ENCODE assay signal across 18 cellular contexts in genomic region chr12:56107242-56107641, GRCh38. TPM values are rescaled to one million over a fixed set of nuclear protein-coding genes. Genes with fewer than 3 reads are reported as not detected.
A peak's percentile ranks its signal among the peaks of the same experiment; 100 is the strongest.
DNase-seq lines count a peak whose midpoint lies in the region; ATAC-seq and TF ChIP-seq lines count a peak whose summit lies in the region.
"Had no signal": no experiment of that assay in that cellular context is flagged by ENCODE, and none has a peak within 500 bp of the region (broad histone marks: within the 10 kb centered on the region; RNA-seq: fewer than 3 reads in every experiment).

No MANE protein-coding gene starts in this region.

- H3K9ac ChIP-seq in IMR-90 (ENCODE audit: low read depth, low read length) (0 out of 2 replicates have a peak overlapping the region, but pooled peaks have one; percentile 21), skeletal muscle satellite cell (ENCODE audit: low read depth, low read length) (peak overlapping the region; percentile 97)

- H4K8ac ChIP-seq in IMR-90 (ENCODE audit: low read depth in 2 of 2, low read length in 2 of 2), result no peak overlapping the region

- no peak overlapping the region for H2AFZ ChIP-seq in IMR-90 (replicated peaks; ENCODE audit: low read length, poor library complexity)

- H2BK120ac ChIP-seq in IMR-90 (ENCODE audit: low read depth, low read length), result no peak overlapping the region

- H3K27ac ChIP-seq in IMR-90 (ENCODE audit: insufficient read depth, low read length), result no peak overlapping the region
- H3K27ac ChIP-seq: neutrophil, SJCRH30 had no signal

- H2BK5ac ChIP-seq in IMR-90 (ENCODE audit: low read depth, low read length, poor library complexity, severe bottlenecking), result no peak overlapping the region

- H4K20me1 ChIP-seq in IMR-90 (ENCODE audit: insufficient read depth, low read length), result peaks cover 12% of the 10 kb centered on the region

- H3K4me3 ChIP-seq in IMR-90 (ENCODE audit: insufficient read depth, low read depth, low read length) (no peak overlapping the region), skeletal muscle satellite cell (ENCODE audit: low read length) (no peak overlapping the region)
- H3K4me3 ChIP-seq: breast epithelium, SJCRH30 had no signal

- H3K36me3 ChIP-seq in IMR-90 (ENCODE audit: control insufficient read depth, insufficient read depth, low read length) (peaks cover 38% of the 10 kb centered on the region), skeletal muscle satellite cell (ENCODE audit: insufficient read depth, low read length) (peaks cover 49% of the 10 kb centered on the region)

- H4K5ac ChIP-seq in IMR-90 (ENCODE audit: low read depth, low read length), result no peak overlapping the region

- H3K23ac ChIP-seq in IMR-90 (ENCODE audit: low read depth, low read length), result no peak overlapping the region

- H3K9me3 ChIP-seq in IMR-90 (ENCODE audit: control insufficient read depth, insufficient read depth, low read length) (no peaks in the 10 kb centered on the region), skeletal muscle satellite cell (replicated peaks; ENCODE audit: low read length) (no peaks in the 10 kb centered on the region)
- H3K9me3 ChIP-seq: breast epithelium, neutrophil, SJCRH30 had no signal

- TF ChIP-seq RAD21 in IMR-90 (IDR thresholded peaks at IDR 0.05; ENCODE audit: low read length), result no peak

- H3K27ac Mint-ChIP-seq in activated naive CD4-positive, alpha-beta T cell treated with anti-CD3 and anti-CD28 coated beads, Interleukin-2, amount 10 ng/mL, durations not matched to agents 7 days and 5 days, result no peak overlapping the region
- H3K27ac Mint-ChIP-seq in activated naive CD8-positive, alpha-beta T cell treated with anti-CD3 and anti-CD28 coated beads, Interleukin-2, amount 10 ng/mL, durations not matched to agents 7 days and 5 days, result peak overlapping the region; percentile 64

- dilution Hi-C loops in IMR-90 (cut with HindIII; ENCODE audit: low sequenced_read_pairs, unreplicated experiment), result no loop called here

- no peak for DNase-seq in activated naive CD4-positive, alpha-beta T cell treated with anti-CD3 and anti-CD28 coated beads, Interleukin-2, amount 10 ng/mL, durations not matched to agents 7 days and 5 days
- no peak for DNase-seq in activated naive CD4-positive, alpha-beta T cell (lab: John Stamatoyannopoulos, UW)
- DNase-seq in IMR-90 (no peak), NCI-H146 (lab: John Stamatoyannopoulos, UW) (no peak)
- no peak for DNase-seq in activated naive CD8-positive, alpha-beta T cell treated with anti-CD3 and anti-CD28 coated beads, Interleukin-2, amount 10 ng/mL, durations not matched to agents 7 days and 5 days
- DNase-seq: activated CD4-positive, alpha-beta T cell treated with anti-CD3 and anti-CD28 coated beads for 48 hours; activated gamma-delta T cell treated with Interleukin-2 at 50 U/mL for 16 hours; GDM1; head of caudate nucleus; NCI-H1930; NCI-H524 treated with DMSO at 0.1 percent for 48 hours; SJCRH30; T-helper 9 cell had no signal

- no peak overlapping the region for H2BK20ac ChIP-seq in IMR-90 (ENCODE audit: low read depth, low read length)

- CTCF ChIA-PET in activated naive CD4-positive, alpha-beta T cell treated with anti-CD3 and anti-CD28 coated beads, Interleukin-2, amount 10 ng/mL, durations not matched to agents 7 days and 5 days (lab: Charles Lee), result interaction anchor here (1.2 to 1.7 kb wide), 4 partner anchors 11 to 368 kb away, joined by 3 to 8 read pairs (median 5); partner anchors contain the start of gene ZC3H10
- CTCF ChIA-PET in IMR-90 (lab: Yijun Ruan, JAX), result interaction anchor here (0.6 kb wide), 1 partner anchor 544 kb away, joined by 3 read pairs; no protein-coding TSS in a partner anchor

- no peaks in the 10 kb centered on the region for H3K9me1 ChIP-seq in IMR-90 (ENCODE audit: insufficient read depth, low read length)

- H2BK15ac ChIP-seq in IMR-90 (ENCODE audit: low read depth, low read length), result no peak overlapping the region

- POLR2A ChIA-PET in IMR-90 (lab: Charles Lee; ENCODE audit: unreplicated experiment), result no interaction called here
- POLR2A ChIA-PET in activated naive CD8-positive, alpha-beta T cell treated with anti-CD3 and anti-CD28 coated beads, Interleukin-2, amount 10 ng/mL, durations not matched to agents 7 days and 5 days (lab: Charles Lee), result interaction anchor here (1.5 to 3.1 kb wide), 2 partner anchors 10 to 12 kb away, joined by 3 to 21 read pairs; partner anchors contain the start of genes RPL41 and ZC3H10

- peaks cover 45% of the 10 kb centered on the region for H3K4me1 Mint-ChIP-seq in activated naive CD4-positive, alpha-beta T cell treated with anti-CD3 and anti-CD28 coated beads, Interleukin-2, amount 10 ng/mL, durations not matched to agents 7 days and 5 days
- H3K4me1 Mint-ChIP-seq in activated naive CD8-positive, alpha-beta T cell treated with anti-CD3 and anti-CD28 coated beads, Interleukin-2, amount 10 ng/mL, durations not matched to agents 7 days and 5 days, result peaks cover 42% of the 10 kb centered on the region

- no peak overlapping the region for H3K4me2 ChIP-seq in IMR-90 (ENCODE audit: low read depth, low read length)
- no peak overlapping the region for H3K4me2 ChIP-seq in skeletal muscle satellite cell (ENCODE audit: low read length)

- intact Hi-C loops in IMR-90 (cut with micrococcal nuclease), result loop anchor here (5.0 to 10.0 kb wide), 2 partner anchors 112 to 290 kb away; partner anchors contain the start of genes ORMDL2, SARNP and SUOX

- no peaks in the 10 kb centered on the region for H3K9me3 Mint-ChIP-seq in activated naive CD4-positive, alpha-beta T cell treated with anti-CD3 and anti-CD28 coated beads, Interleukin-2, amount 10 ng/mL, durations not matched to agents 7 days and 5 days
- no peaks in the 10 kb centered on the region for H3K9me3 Mint-ChIP-seq in activated naive CD8-positive, alpha-beta T cell treated with anti-CD3 and anti-CD28 coated beads, Interleukin-2, amount 10 ng/mL, durations not matched to agents 7 days and 5 days

- H3K79me1 ChIP-seq in IMR-90 (ENCODE audit: low read depth in 1 of 2, low read length in 2 of 2), result peaks cover 18 to 30% of the 10 kb centered on the region in 2 experiments; a peak in 3 of 4 replicates

- TF ChIP-seq POLR2A in IMR-90 (IDR thresholded peaks at IDR 0.05; ENCODE audit: low read depth, low read length), result no peak

- peaks cover 6% of the 10 kb centered on the region for H3K27me3 Mint-ChIP-seq in activated naive CD4-positive, alpha-beta T cell treated with anti-CD3 and anti-CD28 coated beads, Interleukin-2, amount 10 ng/mL, durations not matched to agents 7 days and 5 days
- no peaks in the 10 kb centered on the region for H3K27me3 Mint-ChIP-seq in activated naive CD8-positive, alpha-beta T cell treated with anti-CD3 and anti-CD28 coated beads, Interleukin-2, amount 10 ng/mL, durations not matched to agents 7 days and 5 days

- H4K91ac ChIP-seq in IMR-90 (ENCODE audit: insufficient read depth, low read depth, low read length), result no peak overlapping the region

- TF ChIP-seq CTCF in IMR-90 (conservative IDR thresholded peaks at IDR 0.05; ENCODE audit: low read depth, low read length), result no peak

- no TSS peak for BruUV-seq in IMR-90 (replicated peaks; lab: Mats Ljungman, UMichigan)

- no peak overlapping the region for H3K14ac ChIP-seq in IMR-90 (replicated peaks; ENCODE audit: low read depth, low read length)

- no peaks in the 10 kb centered on the region for H3K27me3 ChIP-seq in IMR-90 (ENCODE audit: control insufficient read depth, insufficient read depth, low read length)
- no peaks in the 10 kb centered on the region for H3K27me3 ChIP-seq in skeletal muscle satellite cell (ENCODE audit: control insufficient read depth, insufficient read depth, low read length)
- H3K27me3 ChIP-seq: breast epithelium, neutrophil, SJCRH30 had no signal

- in situ Hi-C loops in IMR-90 (cut with MboI; ENCODE audit: low sequenced_read_pairs), result no loop called here

- no peak overlapping the region for H3K56ac ChIP-seq in IMR-90 (ENCODE audit: extremely low read depth, insufficient read depth, low read length)

- 80% methylated on average over 1 of the region's 3 CpGs; no CpG with 5 or more reads in 1 of the 2 experiments for WGBS in IMR-90 (ENCODE audit: extremely low coverage in 2 of 2, insufficient read length in 1 of 2), 2 experiments

- H3K36me3 Mint-ChIP-seq in activated naive CD4-positive, alpha-beta T cell treated with anti-CD3 and anti-CD28 coated beads, Interleukin-2, amount 10 ng/mL, durations not matched to agents 7 days and 5 days, result peaks cover 61% of the 10 kb centered on the region
- peaks cover 36% of the 10 kb centered on the region for H3K36me3 Mint-ChIP-seq in activated naive CD8-positive, alpha-beta T cell treated with anti-CD3 and anti-CD28 coated beads, Interleukin-2, amount 10 ng/mL, durations not matched to agents 7 days and 5 days

- no peak overlapping the region for H2AK5ac ChIP-seq in IMR-90 (ENCODE audit: low read depth, low read length)

- H3K4me1 ChIP-seq in IMR-90 (ENCODE audit: control insufficient read depth, insufficient read depth, low read length) (peaks cover 5% of the 10 kb centered on the region; the same call in 1 of the 2 replicates), skeletal muscle satellite cell (ENCODE audit: control insufficient read depth, insufficient read depth, low read length) (peaks cover 21% of the 10 kb centered on the region)

- H3K18ac ChIP-seq in IMR-90 (ENCODE audit: low read depth, low read length), result no peak overlapping the region

- H3K4ac ChIP-seq in IMR-90 (ENCODE audit: low read depth, low read length), result no peak overlapping the region

- H3K4me3 Mint-ChIP-seq in activated naive CD4-positive, alpha-beta T cell treated with anti-CD3 and anti-CD28 coated beads, Interleukin-2, amount 10 ng/mL, durations not matched to agents 7 days and 5 days, result peak overlapping the region; percentile 25
- peak overlapping the region; percentile 35 for H3K4me3 Mint-ChIP-seq in activated naive CD8-positive, alpha-beta T cell treated with anti-CD3 and anti-CD28 coated beads, Interleukin-2, amount 10 ng/mL, durations not matched to agents 7 days and 5 days

- no peak overlapping the region for H2AK9ac ChIP-seq in IMR-90 (replicated peaks; ENCODE audit: low read depth, low read length, poor library complexity)

- no peak for ATAC-seq in IMR-90 (ENCODE audit: low read depth)
- no peak for ATAC-seq in activated naive CD8-positive, alpha-beta T cell treated with anti-CD3 and anti-CD28 coated beads, Interleukin-2, amount 10 ng/mL, durations not matched to agents 7 days and 5 days (ENCODE audit: low read depth)
- ATAC-seq in HG02884 (IDR thresholded peaks at IDR 0.05; ENCODE audit: unreplicated experiment), result no peak
- no peak for ATAC-seq in HG02938 (IDR thresholded peaks at IDR 0.05; ENCODE audit: unreplicated experiment)

RNA-seq across cellular contexts. Expression of gene PA2G4, which starts 2.9 kb away (rescaled TPM):
- total RNA-seq in IMR-90 (2012; rRNA removed), result 198 and 251 TPM in 2 replicates
- 158 and 166 TPM in 2 replicates for polyA plus RNA-seq in IMR-90 (2012; rRNA removed)
- polyA plus RNA-seq in IMR-90 (2012; cell fraction: cytosol; rRNA removed), result 62.7 and 83.2 TPM in 2 replicates
- 31.0 and 112 TPM in 2 replicates for polyA plus RNA-seq in IMR-90 (2012; cell fraction: nucleus; rRNA removed; ENCODE audit: low replicate concordance)
- total RNA-seq in activated naive CD8-positive, alpha-beta T cell treated with anti-CD3 and anti-CD28 coated beads, Interleukin-2, amount 10 ng/mL, durations not matched to agents 7 days and 5 days, result 100 to 1,000 TPM; 226 to 227 TPM
- total RNA-seq in skeletal muscle satellite cell (2012; rRNA removed), result 214 and 220 TPM in 2 replicates

RNA-seq across cellular contexts. Expression of gene RPL41, which starts 9.2 kb away (rescaled TPM):
- 1,119 and 1,341 TPM in 2 replicates for total RNA-seq in IMR-90 (2012; rRNA removed)
- 8,623 and 9,394 TPM in 2 replicates for polyA plus RNA-seq in IMR-90 (2012; rRNA removed)
- 2,295 and 6,760 TPM in 2 replicates for polyA plus RNA-seq in IMR-90 (2012; cell fraction: cytosol; rRNA removed)
- 409 and 2,237 TPM in 2 replicates for polyA plus RNA-seq in IMR-90 (2012; cell fraction: nucleus; rRNA removed; ENCODE audit: low replicate concordance)
- total RNA-seq in activated naive CD8-positive, alpha-beta T cell treated with anti-CD3 and anti-CD28 coated beads, Interleukin-2, amount 10 ng/mL, durations not matched to agents 7 days and 5 days, result 1,000 to 10,000 TPM; 4,462 to 4,551 TPM
- 2,116 and 2,859 TPM in 2 replicates for total RNA-seq in skeletal muscle satellite cell (2012; rRNA removed)

RNA-seq across cellular contexts. Expression of gene ZC3H10, which starts 10.8 kb away (rescaled TPM):
- 3.3 and 3.6 TPM in 2 replicates for total RNA-seq in IMR-90 (2012; rRNA removed)
- polyA plus RNA-seq in IMR-90 (2012; rRNA removed), result 1.1 and 1.5 TPM in 2 replicates
- polyA plus RNA-seq in IMR-90 (2012; cell fraction: cytosol; rRNA removed), result 0.48 and 1.1 TPM in 2 replicates
- 1.7 and 2.8 TPM in 2 replicates for polyA plus RNA-seq in IMR-90 (2012; cell fraction: nucleus; rRNA removed; ENCODE audit: low replicate concordance)
- 10 to 100 TPM; 10.6 to 12.0 TPM for total RNA-seq in activated naive CD8-positive, alpha-beta T cell treated with anti-CD3 and anti-CD28 coated beads, Interleukin-2, amount 10 ng/mL, durations not matched to agents 7 days and 5 days
- total RNA-seq in skeletal muscle satellite cell (2012; rRNA removed), result 2.8 and 5.6 TPM in 2 replicates

RNA-seq across cellular contexts. Expression of gene ESYT1, which starts 20.8 kb away (rescaled TPM):
- 137 and 150 TPM in 2 replicates for total RNA-seq in IMR-90 (2012; rRNA removed)
- 153 and 157 TPM in 2 replicates for polyA plus RNA-seq in IMR-90 (2012; rRNA removed)
- polyA plus RNA-seq in IMR-90 (2012; cell fraction: cytosol; rRNA removed), result 133 and 158 TPM in 2 replicates
- polyA plus RNA-seq in IMR-90 (2012; cell fraction: nucleus; rRNA removed; ENCODE audit: low replicate concordance), result 156 and 212 TPM in 2 replicates
- 100 to 1,000 TPM; 251 TPM for total RNA-seq in activated naive CD8-positive, alpha-beta T cell treated with anti-CD3 and anti-CD28 coated beads, Interleukin-2, amount 10 ng/mL, durations not matched to agents 7 days and 5 days
- total RNA-seq in skeletal muscle satellite cell (2012; rRNA removed), result 186 and 199 TPM in 2 replicates

RNA-seq across cellular contexts. Expression of gene ERBB3, which starts 27.3 kb away (rescaled TPM):
- 2.2 and 2.5 TPM in 2 replicates for total RNA-seq in IMR-90 (2012; rRNA removed)
- 1.4 and 1.5 TPM in 2 replicates for polyA plus RNA-seq in IMR-90 (2012; rRNA removed)
- 0.76 and 1.7 TPM in 2 replicates for polyA plus RNA-seq in IMR-90 (2012; cell fraction: cytosol; rRNA removed)
- polyA plus RNA-seq in IMR-90 (2012; cell fraction: nucleus; rRNA removed; ENCODE audit: low replicate concordance), result 0.81 and 1.8 TPM in 2 replicates
- 1 to 10 TPM; 7.1 to 8.1 TPM for total RNA-seq in activated naive CD8-positive, alpha-beta T cell treated with anti-CD3 and anti-CD28 coated beads, Interleukin-2, amount 10 ng/mL, durations not matched to agents 7 days and 5 days
- total RNA-seq in skeletal muscle satellite cell (2012; rRNA removed), result 0.66 TPM in 1 of 2 replicates, not detected in the other
